Comparison of ENCODE assay signal across 8 cellular contexts in the genomic region with DNA sequence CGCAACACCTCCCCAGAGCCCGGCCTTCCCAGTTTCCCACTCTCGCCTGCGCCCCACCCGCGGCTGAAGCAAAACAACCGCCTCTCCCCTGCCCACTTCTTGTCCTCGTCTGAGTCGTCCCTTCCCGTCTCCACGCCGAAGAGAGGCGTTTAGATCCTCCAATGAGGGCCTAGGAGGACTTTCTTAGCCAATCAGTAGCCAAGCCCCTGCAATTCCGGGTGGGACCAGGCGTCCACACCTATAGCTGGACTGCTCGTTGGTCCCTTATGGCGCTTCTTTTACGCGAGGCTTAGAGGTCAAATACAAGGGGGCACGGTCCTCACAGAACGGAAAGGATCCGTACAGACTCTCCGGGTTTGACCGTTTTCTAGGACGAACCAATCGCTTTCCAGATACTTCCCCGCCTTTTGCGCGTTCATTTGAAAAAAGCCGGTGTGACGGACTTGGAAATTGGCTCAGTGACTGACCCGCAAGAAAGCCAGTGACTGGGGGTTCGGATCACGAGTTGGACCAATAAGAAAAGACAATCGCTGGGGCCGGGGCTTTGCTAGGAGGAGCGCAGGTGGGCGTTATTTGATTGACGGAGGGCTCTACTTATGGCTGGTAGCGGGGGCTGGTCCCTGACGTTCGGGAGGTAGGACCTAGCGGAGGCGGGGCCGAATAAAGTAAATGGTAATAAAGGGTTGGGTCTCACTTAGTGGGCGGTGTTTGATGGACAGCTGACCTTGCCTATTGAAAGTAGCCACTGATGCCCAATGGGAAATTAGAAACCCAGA.
A peak's percentile ranks its signal among the peaks of the same experiment; 100 is the strongest.
DNase-seq lines count a peak whose midpoint lies in the region; ATAC-seq and TF ChIP-seq lines count a peak whose summit lies in the region.

No MANE protein-coding gene starts in this region.

- H3K27ac ChIP-seq in OCI-LY3 (ENCODE audit: low read length), result peak overlapping the region; percentile 85

- H3K4me1 ChIP-seq in OCI-LY3 (ENCODE audit: low read length), result peaks cover 14% of the 10 kb centered on the region

- no peak for TF ChIP-seq CTCF in OCI-LY3 (IDR thresholded peaks at IDR 0.05; ENCODE audit: low read depth, low read length)

- H3K4me2 ChIP-seq in OCI-LY3 (ENCODE audit: low read length), result peak overlapping the region; percentile 72

- no peaks in the 10 kb centered on the region for H3K9me3 ChIP-seq in OCI-LY3 (ENCODE audit: insufficient read depth, low read length)

- peaks cover 31% of the 10 kb centered on the region for H4K20me1 ChIP-seq in OCI-LY3 (ENCODE audit: insufficient read depth, low read length)

- peak; percentile 100 for DNase-seq in DMS 273 (lab: John Stamatoyannopoulos, UW; ENCODE audit: unreplicated experiment)
- peak; percentile 94 for DNase-seq in HuH-7.5 (ENCODE audit: low spot score)
- peak; percentile 94 for DNase-seq in activated T-cell treated with anti-CD3 and anti-CD28 coated beads for 4 hours
- DNase-seq in epidermal melanocyte (ENCODE audit: insufficient read length, low spot score), result peak; percentile 98
- peak; percentile 100 for DNase-seq in midbrain (lab: John Stamatoyannopoulos, UW)
- DNase-seq in stimulated activated CD8-positive, alpha-beta memory T cell treated with anti-CD3 and anti-CD28 coated beads, Interleukin-15, amount 100 ng/mL, for 48 hours (ENCODE audit: low read depth in 2 of 2), result peak; percentile 93

- H3K27me3 ChIP-seq in OCI-LY3 (ENCODE audit: low read depth, low read length), result no peaks in the 10 kb centered on the region

- H2AFZ ChIP-seq in OCI-LY3 (ENCODE audit: low read depth, low read length), result peak overlapping the region; percentile 87

- ATAC-seq in GM21528 (IDR thresholded peaks at IDR 0.05; ENCODE audit: low FRiP score, unreplicated experiment), result peak; percentile 85

- H3K4me3 ChIP-seq in OCI-LY3 (ENCODE audit: low read length), result peak overlapping the region; percentile 88

- peaks cover 3% of the 10 kb centered on the region for H3K36me3 ChIP-seq in OCI-LY3 (replicated peaks; ENCODE audit: low read depth, low read length)

- H3K79me2 ChIP-seq in OCI-LY3 (ENCODE audit: low read length), result peaks cover 43% of the 10 kb centered on the region

- peak overlapping the region; percentile 88 for H3K9ac ChIP-seq in OCI-LY3 (ENCODE audit: low read length)

Comparison
In these comparisons a context has a peak if more than half of its experiments do, and no peak if none do; other contexts are left out.
1. Peak in every context shown above with its lines: DNase-seq, ATAC-seq, H3K4me3 ChIP-seq and H3K27ac ChIP-seq.